ENCODE assay signal across 11 cellular contexts in the genomic region with DNA sequence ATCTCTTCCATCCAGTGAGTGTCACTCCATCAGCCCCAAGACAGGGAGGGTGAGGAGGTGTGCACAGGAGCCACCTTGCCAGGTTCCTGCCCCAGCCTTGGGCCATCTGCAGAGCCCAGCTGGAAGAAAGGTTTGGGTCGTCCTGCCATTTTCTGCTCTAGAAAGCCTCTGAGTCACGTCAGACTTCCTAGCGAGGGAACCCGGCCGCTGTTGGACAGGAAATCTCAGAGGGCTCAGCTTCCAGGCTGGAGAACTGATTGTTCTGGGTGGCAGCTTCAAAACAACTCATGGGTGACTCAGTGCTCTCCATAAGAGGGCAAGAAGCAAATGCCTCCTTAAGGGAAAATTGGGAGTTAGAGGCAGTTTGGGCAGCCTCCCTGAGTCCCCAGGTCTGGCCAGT. TPM values are rescaled to one million over a fixed set of nuclear protein-coding genes. Genes with fewer than 3 reads are reported as not detected.
DNase-seq lines count a peak whose midpoint lies in the region; ATAC-seq, FAIRE-seq and TF ChIP-seq lines count a peak whose summit lies in the region.
"Had no signal": no experiment of that assay in that cellular context is flagged by ENCODE, and none has a peak within 500 bp of the region (broad histone marks: within the 10 kb centered on the region; RNA-seq: fewer than 3 reads in every experiment).

No MANE protein-coding gene starts in this region.

- H3K27me3 ChIP-seq in PC-3 (ENCODE audit: low read length) (no peaks in the 10 kb centered on the region), endothelial cell of umbilical vein (ENCODE audit: control insufficient read depth in 2 of 2, insufficient read depth in 2 of 2, low read length in 2 of 2) (no peaks in the 10 kb centered on the region)

- H3K27ac ChIP-seq in PC-3 (ENCODE audit: low read length) (peak overlapping the region; percentile 62), endothelial cell of umbilical vein (ENCODE audit: insufficient read depth, low read depth, low read length) (peak overlapping the region; percentile 82), mesodermal cell (ENCODE audit: low read depth, low read length, severe bottlenecking) (peak overlapping the region; percentile 57)

- dilution Hi-C loops in endothelial cell of umbilical vein (cut with MboI; ENCODE audit: extremely low pct_ligation_motif_present, low sequenced_read_pairs), result no loop called here

- H3K9me1 ChIP-seq in endothelial cell of umbilical vein (replicated peaks; ENCODE audit: control insufficient read depth, extremely low read depth, insufficient read depth, low read length), result no peaks in the 10 kb centered on the region

- TF ChIP-seq CTCF in PC-3 (conservative IDR thresholded peaks at IDR 0.05; ENCODE audit: low read depth, low read length), result no peak
- TF ChIP-seq CTCF in endothelial cell of umbilical vein (IDR thresholded peaks at IDR 0.05; ENCODE audit: extremely low read depth in 1 of 2, insufficient read depth in 1 of 2, low read depth in 1 of 2, low read length in 2 of 2), result no peak

- H3K79me2 ChIP-seq in PC-3 (ENCODE audit: low read length) (no peaks in the 10 kb centered on the region), endothelial cell of umbilical vein (ENCODE audit: control insufficient read depth, insufficient read depth, low read length) (peaks cover 6% of the 10 kb centered on the region)

- POLR2A ChIA-PET in PC-3 (lab: Charles Lee; ENCODE audit: unreplicated experiment), result interaction anchor here (0.6 kb wide), 1 partner anchor 25 kb away, joined by 5 read pairs; no protein-coding TSS in a partner anchor
- POLR2A ChIA-PET in endothelial cell of umbilical vein (lab: Charles Lee), result interaction anchor here (1.2 kb wide), 1 partner anchor 17 kb away, joined by 3 read pairs; no protein-coding TSS in a partner anchor

- TF ChIP-seq POLR2A in endothelial cell of umbilical vein (IDR thresholded peaks at IDR 0.05; ENCODE audit: low read depth, low read length), result peak; percentile 44

- 81 to 85% methylated on average over 5 of the region's 5 CpGs for WGBS in mesodermal cell (ENCODE audit: insufficient coverage in 2 of 2), 2 experiments

- no peak overlapping the region for H3K4me3 ChIP-seq in PC-3 (ENCODE audit: low read length)
- no peak overlapping the region for H3K4me3 ChIP-seq in endothelial cell of umbilical vein (replicated peaks in 1 of 3; ENCODE audit: insufficient read depth in 1 of 3, low read depth in 1 of 3, low read length in 3 of 3)
- no peak overlapping the region for H3K4me3 ChIP-seq in mesodermal cell (ENCODE audit: extremely low read depth, insufficient read depth, low read length, poor library complexity, severe bottlenecking)

- ATAC-seq in PC-3, result peak; percentile 96
- no peak for ATAC-seq in GM21360 (IDR thresholded peaks at IDR 0.05; ENCODE audit: unreplicated experiment)
- no peak for ATAC-seq in HG03354 (IDR thresholded peaks at IDR 0.05; ENCODE audit: poor library complexity, severe bottlenecking, unreplicated experiment)

- H3K9me2 ChIP-seq in PC-3 (replicated peaks; ENCODE audit: low read length), result no peaks in the 10 kb centered on the region

- H3K4me2 ChIP-seq in PC-3 (ENCODE audit: low read length) (peak overlapping the region; percentile 26), endothelial cell of umbilical vein (ENCODE audit: insufficient read depth, low read length) (peak overlapping the region; percentile 3)

- H3F3A ChIP-seq in PC-3 (ENCODE audit: low read length, unreplicated experiment), result no peaks in the 10 kb centered on the region

- no TSS peak for BruUV-seq in PC-3 (replicated peaks; lab: Mats Ljungman, UMichigan)
- BruUV-seq in endothelial cell of umbilical vein (replicated peaks; lab: Mats Ljungman, UMichigan), result no TSS peak

- no peak overlapping the region for H3K9ac ChIP-seq in PC-3 (ENCODE audit: low read length)
- peak overlapping the region; percentile 44 for H3K9ac ChIP-seq in endothelial cell of umbilical vein (replicated peaks; ENCODE audit: extremely low read depth, insufficient read depth, low read length)

- CTCF ChIA-PET in PC-3 (lab: Charles Lee), result no interaction called here
- CTCF ChIA-PET in endothelial cell of umbilical vein (lab: Charles Lee), result interaction anchor here (1.0 to 1.5 kb wide), 5 partner anchors 9 to 101 kb away, joined by 4 to 11 read pairs (median 6); a partner anchor contains a TSS

- in situ Hi-C loops in ACHN (cut with HindIII; ENCODE audit: low pct_ligation_motif_present, low pct_unique_long_range_greater_than_20kb, low sequenced_read_pairs), result no loop called here

- H2AFZ ChIP-seq in PC-3 (ENCODE audit: low read length), result peak overlapping the region; percentile 44
- H2AFZ ChIP-seq in endothelial cell of umbilical vein (ENCODE audit: low read depth, low read length), result no peak overlapping the region

- H3K4me1 ChIP-seq in PC-3 (ENCODE audit: insufficient read depth, low read length) (peaks cover 15% of the 10 kb centered on the region), endothelial cell of umbilical vein (ENCODE audit: control insufficient read depth, extremely low read depth, insufficient read depth, low read length) (peaks cover 27% of the 10 kb centered on the region), mesodermal cell (ENCODE audit: control insufficient read depth, insufficient read depth, low read length, poor library complexity, severe bottlenecking) (peaks cover 16% of the 10 kb centered on the region)

- intact Hi-C loops in PC-3 (cut with micrococcal nuclease), result no loop called here
- intact Hi-C loops in endothelial cell of umbilical vein (cut with micrococcal nuclease), result loop anchor here (1.0 to 5.0 kb wide), 3 partner anchors 13 to 60 kb away; no protein-coding TSS in a partner anchor

- DNase-seq in ACHN, result peak; percentile 84
- peak; percentile 94 for DNase-seq in PC-3
- DNase-seq in endothelial cell of umbilical vein (ENCODE audit: low read depth, low spot score), result peak; percentile 97
- DNase-seq in DMS153 (lab: John Stamatoyannopoulos, UW), result no peak
- no peak for DNase-seq in ecto neural progenitor cell (ENCODE audit: low spot score)
- DNase-seq: CD4-positive, alpha-beta T cell; NCI-H446 treated with DMSO at 0.1 percent for 48 hours had no signal

- H4K20me1 ChIP-seq in PC-3 (ENCODE audit: low read length) (no peaks in the 10 kb centered on the region), endothelial cell of umbilical vein (replicated peaks; ENCODE audit: control insufficient read depth, extremely low read depth, insufficient read depth, low read length) (no peaks in the 10 kb centered on the region)

- no peaks in the 10 kb centered on the region for H3K36me3 ChIP-seq in PC-3 (ENCODE audit: low read depth, low read length)
- peaks cover 4 to 51% of the 10 kb centered on the region in 2 experiments for H3K36me3 ChIP-seq in endothelial cell of umbilical vein (ENCODE audit: control insufficient read depth in 2 of 2, extremely low read depth in 1 of 2, insufficient read depth in 2 of 2, low read length in 2 of 2)
- H3K36me3 ChIP-seq in mesodermal cell (ENCODE audit: control insufficient read depth, insufficient read depth, low read length), result no peaks in the 10 kb centered on the region

- peak; percentile 100 for FAIRE-seq in endothelial cell of umbilical vein (lab: Jason Lieb, UNC)
- FAIRE-seq: GM18507 had no signal

- H3K9me3 ChIP-seq in PC-3 (ENCODE audit: low read length), result no peaks in the 10 kb centered on the region
- H3K9me3 ChIP-seq in endothelial cell of umbilical vein (replicated peaks; ENCODE audit: control insufficient read depth, insufficient read depth, low read length), result no peaks in the 10 kb centered on the region
- H3K9me3 ChIP-seq in mesodermal cell (ENCODE audit: control insufficient read depth, low read length), result no peaks in the 10 kb centered on the region

TF ChIP-seq in endothelial cell of umbilical vein, 7 proteins besides CTCF, POLR2A, EP300 and RAD21:
- peak; percentile 12 for TF ChIP-seq GATA2 (IDR thresholded peaks at IDR 0.05; ENCODE audit: insufficient read depth, insufficient read length, low read depth, low read length)
- TF ChIP-seq FOS (IDR thresholded peaks at IDR 0.05; ENCODE audit: borderline replicate concordance, insufficient read depth, low read length), result peak; percentile 97
- TF ChIP-seq POLR2AphosphoS5 (IDR thresholded peaks at IDR 0.05; ENCODE audit: insufficient read depth, low read depth, low read length), result peak; percentile 94
- no peak for TF ChIP-seq MYC (IDR thresholded peaks at IDR 0.05; ENCODE audit: low read depth, low read length)
- TF ChIP-seq EZH2 (IDR thresholded peaks at IDR 0.05; ENCODE audit: borderline replicate concordance, low read depth, low read length, severe bottlenecking), result no peak
- TF ChIP-seq, protein P1, sequence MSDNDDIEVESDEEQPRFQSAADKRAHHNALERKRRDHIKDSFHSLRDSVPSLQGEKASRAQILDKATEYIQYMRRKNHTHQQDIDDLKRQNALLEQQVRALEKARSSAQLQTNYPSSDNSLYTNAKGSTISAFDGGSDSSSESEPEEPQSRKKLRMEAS (IDR thresholded peaks at IDR 0.05; ENCODE audit: insufficient read depth, insufficient read length), result no peak
- peak; percentile 66 for TF ChIP-seq JUN (IDR thresholded peaks at IDR 0.05; ENCODE audit: borderline replicate concordance, insufficient read depth, insufficient read length, low read depth)
TF ChIP-seq in endothelial cell of umbilical vein: peak in this region for 4.

RNA-seq across cellular contexts. Expression of a gene that starts 16.6 kb away (rescaled TPM):
- 46.1 and 83.6 TPM in 2 replicates for total RNA-seq in PC-3 (2014; rRNA removed)
- 122 and 136 TPM in 2 replicates for total RNA-seq in endothelial cell of umbilical vein
- 110 and 111 TPM in 2 replicates for polyA plus RNA-seq in endothelial cell of umbilical vein
- polyA plus RNA-seq in endothelial cell of umbilical vein (2011; cell fraction: cytosol; rRNA removed), result 44.3 and 60.5 TPM in 2 replicates
- 563 and 679 TPM in 2 replicates for polyA plus RNA-seq in endothelial cell of umbilical vein (2011; cell fraction: nucleus; rRNA removed)
- polyA plus RNA-seq in endothelial cell of umbilical vein (2012), result 54.9 and 77.2 TPM in 2 replicates
- polyA minus RNA-seq in endothelial cell of umbilical vein, result 162 and 203 TPM in 2 replicates
- polyA minus RNA-seq in endothelial cell of umbilical vein (2011; cell fraction: cytosol; rRNA and poly(A)+ RNA removed), result 11.3 TPM
- 132 and 165 TPM in 2 replicates for polyA minus RNA-seq in endothelial cell of umbilical vein (2011; cell fraction: nucleus; rRNA and poly(A)+ RNA removed)
- 11.2 TPM for polyA plus RNA-seq in mesodermal cell (2013, experiment 1 of 2)
- 8.2 TPM for polyA plus RNA-seq in mesodermal cell (2013, experiment 2 of 2)

RNA-seq across cellular contexts. Expression of a gene that starts 44.1 kb away (rescaled TPM):
- total RNA-seq in PC-3 (2014; rRNA removed) (74.3 and 80.8 TPM in 2 replicates), endothelial cell of umbilical vein (45.9 and 46.4 TPM in 2 replicates)
- polyA plus RNA-seq in endothelial cell of umbilical vein, result 39.5 and 43.5 TPM in 2 replicates
- polyA plus RNA-seq in endothelial cell of umbilical vein (2011; cell fraction: cytosol; rRNA removed), result 24.8 and 32.2 TPM in 2 replicates
- 39.9 and 42.2 TPM in 2 replicates for polyA plus RNA-seq in endothelial cell of umbilical vein (2011; cell fraction: nucleus; rRNA removed)
- 25.4 and 32.1 TPM in 2 replicates for polyA plus RNA-seq in endothelial cell of umbilical vein (2012)
- polyA minus RNA-seq in endothelial cell of umbilical vein, result 20.7 and 20.9 TPM in 2 replicates
- 11.0 TPM for polyA minus RNA-seq in endothelial cell of umbilical vein (2011; cell fraction: cytosol; rRNA and poly(A)+ RNA removed)
- polyA minus RNA-seq in endothelial cell of umbilical vein (2011; cell fraction: nucleus; rRNA and poly(A)+ RNA removed), result 20.9 and 25.1 TPM in 2 replicates
- 24.2 TPM for polyA plus RNA-seq in mesodermal cell (2013, experiment 1 of 2)
- 18.4 TPM for polyA plus RNA-seq in mesodermal cell (2013, experiment 2 of 2)

Comparison
In these comparisons a context has a peak if more than half of its experiments do, and no peak if none do; other contexts are left out.
1. DNase-seq: peak in ACHN (single experiment), PC-3 (single experiment) and endothelial cell of umbilical vein (single experiment); none in DMS153 (single experiment) and ecto neural progenitor cell (single experiment).
2. Peak in every context shown above with its lines, with median percentiles within 50 percentile points of each other: H3K27ac ChIP-seq.